Comparison of ENCODE assay signal across 20 cellular contexts in the genomic region with DNA sequence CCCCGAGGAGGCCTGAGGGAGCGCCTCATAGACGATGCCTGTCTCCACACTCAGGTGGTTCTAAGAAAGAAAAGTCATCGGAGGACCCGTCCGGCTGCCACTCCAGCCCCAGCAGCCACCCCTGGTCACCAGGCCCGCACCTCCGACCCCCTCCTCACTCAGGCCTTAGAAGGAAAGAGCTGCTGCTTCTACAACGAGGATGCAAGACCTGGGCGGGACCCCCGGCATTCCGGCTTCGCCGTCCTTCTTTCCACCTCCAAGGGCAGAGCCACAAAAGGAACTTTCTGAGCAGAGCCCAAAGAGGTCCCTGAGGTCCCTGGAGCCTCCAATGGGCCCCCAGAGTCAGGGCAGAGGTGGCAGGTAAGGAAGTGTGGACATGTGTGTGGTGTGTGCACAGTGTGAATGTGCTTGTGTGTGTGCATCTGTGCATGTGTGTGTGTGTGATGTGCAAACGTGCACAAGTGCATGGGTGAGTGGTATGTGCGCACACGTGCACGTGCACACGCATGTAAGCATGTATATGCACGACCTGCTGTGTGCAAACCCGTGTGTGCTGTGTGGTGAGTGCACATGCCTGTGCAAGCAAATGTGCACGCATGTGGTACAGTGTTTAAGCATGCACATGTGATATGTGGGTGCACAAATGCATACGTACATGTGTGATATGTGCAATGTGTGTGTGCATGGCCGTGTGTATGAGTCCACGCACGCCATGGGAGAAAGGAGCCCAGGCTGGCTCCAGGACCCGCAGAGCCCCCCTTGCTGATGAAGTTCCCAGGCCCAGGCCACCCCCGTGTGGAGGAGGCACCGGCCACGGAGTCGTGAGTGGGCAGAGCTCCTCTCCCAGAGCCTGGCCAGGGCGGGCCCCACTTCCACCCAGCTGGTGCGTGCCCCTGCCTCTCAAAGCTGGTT. TPM values are rescaled to one million over a fixed set of nuclear protein-coding genes. Genes with fewer than 3 reads are reported as not detected.
DNase-seq lines count a peak whose midpoint lies in the region; FAIRE-seq and TF ChIP-seq lines count a peak whose summit lies in the region.
"Had no signal": no experiment of that assay in that cellular context is flagged by ENCODE, and none has a peak within 500 bp of the region (broad histone marks: within the 10 kb centered on the region; RNA-seq: fewer than 3 reads in every experiment).

No MANE protein-coding gene starts in this region.

- H2AFZ ChIP-seq in H1 (ENCODE audit: low read length) (no peak overlapping the region), neural progenitor cell (replicated peaks) (no peak overlapping the region), SK-N-SH (ENCODE audit: low read depth) (no peak overlapping the region)
- H2AFZ ChIP-seq: GM23248 had no signal

- H2BK20ac ChIP-seq in H1 (ENCODE audit: low read length): peak overlapping the region; percentile 6; the same call in 1 of the 2 replicates

- peak overlapping the region; percentile 48 for H2BK5ac ChIP-seq in H1 (ENCODE audit: low read depth, low read length)

- H3F3A ChIP-seq in neural progenitor cell (ENCODE audit: low read depth) (peaks cover 22% of the 10 kb centered on the region), SK-N-SH (replicated peaks; ENCODE audit: insufficient read depth) (no peaks in the 10 kb centered on the region)

- H3K27ac ChIP-seq in WERI-Rb-1: peak overlapping the region; percentile 8; the same call in 1 of the 2 replicates
- no peak overlapping the region for H3K27ac ChIP-seq in H1 (ENCODE audit: low read depth, low read length)
- no peak overlapping the region for H3K27ac ChIP-seq in neural progenitor cell
- H3K27ac ChIP-seq in SK-N-SH (ENCODE audit: low read depth in 2 of 2, low read length in 1 of 2): no peak overlapping the region
- H3K27ac ChIP-seq: BLaER1 treated with 17β-estradiol and CSF1 and Interleukin-3, amounts not matched to agents 10 nM and 100 nM; GM23248 had no signal

- peaks cover 7% of the 10 kb centered on the region for H3K23me2 ChIP-seq in H1 (ENCODE audit: low read depth, low read length)

- TF ChIP-seq EP300 in H1 (IDR thresholded peaks at IDR 0.05; ENCODE audit: borderline replicate concordance in 1 of 2, low read depth in 2 of 2, low read length in 2 of 2): no peak
- TF ChIP-seq EP300 in SK-N-SH (IDR thresholded peaks at IDR 0.05; ENCODE audit: borderline replicate concordance in 1 of 2, low read depth in 1 of 2, low read length in 1 of 2): no peak

- H3K23ac ChIP-seq in H1 (ENCODE audit: insufficient read length): no peak overlapping the region

- no peak overlapping the region for H3K18ac ChIP-seq in H1 (ENCODE audit: extremely low read depth, low read length)

- no peak overlapping the region for H3K56ac ChIP-seq in H1 (replicated peaks; ENCODE audit: insufficient read length, low read depth, low read length)

- H3K27me3 ChIP-seq in H7 (ENCODE audit: control insufficient read depth, insufficient read depth, low read length) (peaks cover 2% of the 10 kb centered on the region; the same call in 1 of the 2 replicates), WERI-Rb-1 (ENCODE audit: insufficient read depth, low read depth, severe bottlenecking) (no peaks in the 10 kb centered on the region), H1 (replicated peaks in 1 of 4; ENCODE audit: control insufficient read depth in 3 of 4, extremely low read depth in 1 of 4, insufficient read depth in 3 of 4, low read length in 3 of 4) (peaks cover 0 to 3% (median 1%) of the 10 kb centered on the region in 4 experiments; a peak in 2 of 7 replicates), neural progenitor cell (peaks cover 11% of the 10 kb centered on the region), SK-N-SH (ENCODE audit: insufficient read depth) (peaks cover 27% of the 10 kb centered on the region; the same call in 1 of the 2 replicates)
- H3K27me3 ChIP-seq: BLaER1 treated with 17β-estradiol and CSF1 and Interleukin-3, amounts not matched to agents 10 nM and 100 nM had no signal

- no peak overlapping the region for H3K27ac Mint-ChIP-seq in neural progenitor cell
- H3K27ac Mint-ChIP-seq: CD4-positive, CD25-positive, alpha-beta regulatory T cell; H9; HFFc6 had no signal

- DNase-seq in H7 (peak; percentile 61), WERI-Rb-1 (no peak), H1 (ENCODE audit: low read depth in 1 of 2, low spot score in 2 of 2) (no peak), neural progenitor cell (ENCODE audit: low spot score) (no peak), activated gamma-delta T cell (lab: John Stamatoyannopoulos, UW) (no peak), superior temporal gyrus (ENCODE audit: extremely low spot score) (no peak), MV-4-11 (lab: John Stamatoyannopoulos, UW) (no peak), SK-N-SH (no peak)
- DNase-seq: ACHN; Calu3; CD4-positive, CD25-positive, alpha-beta regulatory T cell; DMS 273 treated with DMSO at 0.1 percent for 48 hours; GM23248; H9; HFFc6 had no signal

- H3K9ac ChIP-seq in H1 (replicated peaks in 1 of 4; ENCODE audit: extremely low read depth in 1 of 4, low read depth in 3 of 4, low read length in 3 of 4) (peak overlapping the region in 1 of 4 experiments; percentile 37; a peak in 1 of 7 replicates), neural progenitor cell (no peak overlapping the region), SK-N-SH (no peak overlapping the region)
- H3K9ac ChIP-seq: BLaER1 treated with 17β-estradiol and CSF1 and Interleukin-3, amounts not matched to agents 10 nM and 100 nM; GM23248 had no signal

- H3K4me3 ChIP-seq in H7 (ENCODE audit: insufficient read depth, low read depth, low read length) (no peak overlapping the region), WERI-Rb-1 (ENCODE audit: low read depth, low read length) (no peak overlapping the region), H1 (ENCODE audit: extremely low read depth in 1 of 4, insufficient read depth in 2 of 4, low read depth in 3 of 4, low read length in 4 of 4) (no peak overlapping the region), neural progenitor cell (no peak overlapping the region), SK-N-SH (ENCODE audit: low read depth in 2 of 2, low read length in 1 of 2) (no peak overlapping the region)
- H3K4me3 ChIP-seq: BLaER1 treated with 17β-estradiol and CSF1 and Interleukin-3, amounts not matched to agents 10 nM and 100 nM; GM23248 had no signal

- H3K79me1 ChIP-seq in H1 (ENCODE audit: low read depth, low read length): no peaks in the 10 kb centered on the region

- POLR2A ChIA-PET in H1 (lab: Charles Lee; ENCODE audit: partially characterized antibody): interaction anchor here (0.8 to 1.0 kb wide), 2 partner anchors 26 to 135 kb away, joined by 3 read pairs; no protein-coding TSS in a partner anchor
- POLR2A ChIA-PET in SK-N-SH (lab: Yijun Ruan, JAX): no interaction called here

- H3K79me2 ChIP-seq in H1 (ENCODE audit: control insufficient read depth in 1 of 2, insufficient read depth in 2 of 2, low read length in 2 of 2) (no peaks in the 10 kb centered on the region), neural progenitor cell (ENCODE audit: low read depth) (no peaks in the 10 kb centered on the region), SK-N-SH (ENCODE audit: insufficient read depth) (no peaks in the 10 kb centered on the region)

- peaks cover 7% of the 10 kb centered on the region for H3K4me1 Mint-ChIP-seq in neural progenitor cell
- H3K4me1 Mint-ChIP-seq: CD4-positive, CD25-positive, alpha-beta regulatory T cell had no signal

- no peaks in the 10 kb centered on the region for H3K9me3 Mint-ChIP-seq in neural progenitor cell
- H3K9me3 Mint-ChIP-seq: H9, HFFc6 had no signal

- TF ChIP-seq POLR2A in H1 (IDR thresholded peaks at IDR 0.05; ENCODE audit: control extremely low read depth in 1 of 2, low read depth in 2 of 2, low read length in 2 of 2): no peak

- CTCF ChIA-PET in H1 (lab: Charles Lee; ENCODE audit: partially characterized antibody) (interaction anchor here (0.5 to 3.3 kb wide), 25 partner anchors 8 to 1343 kb away, joined by 3 to 18 read pairs (median 3); no protein-coding TSS in a partner anchor), SK-N-SH (lab: Yijun Ruan, JAX) (interaction anchor here (0.6 to 1.6 kb wide), 8 partner anchors 7 to 138 kb away, joined by 3 to 5 read pairs (median 4); no protein-coding TSS in a partner anchor)

- H3K4me2 ChIP-seq in H1 (ENCODE audit: insufficient read depth in 1 of 2, low read depth in 2 of 2, low read length in 2 of 2): no peak overlapping the region
- H3K4me2 ChIP-seq in neural progenitor cell: no peak overlapping the region
- H3K4me2 ChIP-seq in SK-N-SH: no peak overlapping the region
- H3K4me2 ChIP-seq: BLaER1 treated with 17β-estradiol and CSF1 and Interleukin-3, amounts not matched to agents 10 nM and 100 nM had no signal

- H3K27me3 Mint-ChIP-seq in neural progenitor cell (ENCODE audit: insufficient read depth, low read depth): peaks cover 7% of the 10 kb centered on the region
- H3K27me3 Mint-ChIP-seq: CD4-positive, CD25-positive, alpha-beta regulatory T cell had no signal

- H3K4me1 ChIP-seq in H1 (replicated peaks in 1 of 4; ENCODE audit: control insufficient read depth in 3 of 4, insufficient read depth in 4 of 4, low read length in 3 of 4): peaks cover 3 to 39% (median 28%) of the 10 kb centered on the region in 4 experiments
- peaks cover 21% of the 10 kb centered on the region for H3K4me1 ChIP-seq in neural progenitor cell
- no peaks in the 10 kb centered on the region for H3K4me1 ChIP-seq in SK-N-SH (ENCODE audit: control insufficient read depth in 1 of 2, insufficient read depth in 2 of 2, low read depth in 1 of 2, low read length in 1 of 2)

- H3K9me2 ChIP-seq in SK-N-SH: no peaks in the 10 kb centered on the region

- peak overlapping the region; percentile 32; the same call in 1 of the 2 replicates for H2BK12ac ChIP-seq in H1 (ENCODE audit: low read depth, low read length)

- peak overlapping the region; percentile 99 for H2AK5ac ChIP-seq in H1 (ENCODE audit: low read depth, low read length)

- no peaks in the 10 kb centered on the region for H3K36me3 Mint-ChIP-seq in neural progenitor cell
- H3K36me3 Mint-ChIP-seq: CD4-positive, CD25-positive, alpha-beta regulatory T cell had no signal

- no peak overlapping the region for H2BK120ac ChIP-seq in H1 (replicated peaks; ENCODE audit: low read depth, low read length)

- H3K14ac ChIP-seq in H1 (ENCODE audit: insufficient read length): no peak overlapping the region

- H3K36me3 ChIP-seq in H7 (replicated peaks; ENCODE audit: control insufficient read depth, insufficient read depth, low read length) (no peaks in the 10 kb centered on the region), WERI-Rb-1 (0 out of 2 replicates have a peak, but pooled peaks cover under 1% of the 10 kb centered on the region), H1 (ENCODE audit: control insufficient read depth in 2 of 4, insufficient read depth in 4 of 4, low read length in 3 of 4) (no peaks in the 10 kb centered on the region), neural progenitor cell (no peaks in the 10 kb centered on the region), SK-N-SH (replicated peaks in 1 of 2; ENCODE audit: control insufficient read depth in 1 of 2, insufficient read depth in 2 of 2, low read length in 1 of 2) (no peaks in the 10 kb centered on the region)
- H3K36me3 ChIP-seq: BLaER1 treated with 17β-estradiol and CSF1 and Interleukin-3, amounts not matched to agents 10 nM and 100 nM had no signal

- 80% methylated on average over 33 of the region's 33 CpGs; no CpG with 5 or more reads in 1 of the 2 experiments for WGBS in H1 (ENCODE audit: extremely low coverage in 1 of 2, insufficient coverage in 1 of 2, insufficient read length in 1 of 2, insufficient replicate concordance in 2 of 2, low coverage in 1 of 2, low lambda C conversion rate in 2 of 2, missing lambda C conversion rate in 1 of 2), 2 experiments
- WGBS in SK-N-SH (ENCODE audit: low lambda C conversion rate): 40% methylated on average over 17 of the region's 33 CpGs

- FAIRE-seq in H1 (lab: Jason Lieb, UNC): no peak
- FAIRE-seq: GM18507 had no signal

- TF ChIP-seq RAD21 in H1 (IDR thresholded peaks at IDR 0.05 in 1 of 2, conservative IDR thresholded peaks at IDR 0.05 in 1 of 2; ENCODE audit: low read depth in 2 of 2, low read length in 2 of 2): no peak
- TF ChIP-seq RAD21 in SK-N-SH (IDR thresholded peaks at IDR 0.05; ENCODE audit: low read length): no peak

- peak overlapping the region; percentile 35 for H3K4me3 Mint-ChIP-seq in neural progenitor cell
- H3K4me3 Mint-ChIP-seq: CD4-positive, CD25-positive, alpha-beta regulatory T cell; H9; HFFc6 had no signal

- H4K91ac ChIP-seq in H1 (replicated peaks; ENCODE audit: insufficient read length, low read length): no peak overlapping the region

- H3K9me3 ChIP-seq in WERI-Rb-1 (ENCODE audit: severe bottlenecking) (no peaks in the 10 kb centered on the region), H1 (ENCODE audit: insufficient read depth in 2 of 2, low read depth in 1 of 2, low read length in 1 of 2) (no peaks in the 10 kb centered on the region), neural progenitor cell (ENCODE audit: low read depth) (no peaks in the 10 kb centered on the region), SK-N-SH (no peaks in the 10 kb centered on the region)
- H3K9me3 ChIP-seq: BLaER1 treated with 17β-estradiol and CSF1 and Interleukin-3, amounts not matched to agents 10 nM and 100 nM had no signal

- H4K20me1 ChIP-seq in H1 (replicated peaks in 1 of 2; ENCODE audit: control insufficient read depth in 1 of 2, insufficient read depth in 2 of 2, low read length in 2 of 2): no peaks in the 10 kb centered on the region
- no peaks in the 10 kb centered on the region for H4K20me1 ChIP-seq in neural progenitor cell (ENCODE audit: low read depth)
- H4K20me1 ChIP-seq in SK-N-SH (ENCODE audit: insufficient read depth): no peaks in the 10 kb centered on the region

- H4K8ac ChIP-seq in H1 (ENCODE audit: extremely low read depth, insufficient read depth, low read length): no peak overlapping the region

- no peak overlapping the region for H4K5ac ChIP-seq in H1 (ENCODE audit: insufficient read length, low read depth, low read length)

- no peak for TF ChIP-seq CTCF in WERI-Rb-1 (IDR thresholded peaks at IDR 0.05; ENCODE audit: low read depth, low read length)
- TF ChIP-seq CTCF in H1 (IDR thresholded peaks at IDR 0.05; ENCODE audit: control extremely low read depth in 1 of 3, insufficient read depth in 1 of 3, low read depth in 1 of 3, low read length in 3 of 3): no peak
- TF ChIP-seq CTCF in neural progenitor cell (IDR thresholded peaks at IDR 0.05): no peak
- no peak for TF ChIP-seq CTCF in SK-N-SH (IDR thresholded peaks at IDR 0.05)

- no peak overlapping the region for H2BK15ac ChIP-seq in H1 (ENCODE audit: low read length)

- H3K4ac ChIP-seq in H1 (replicated peaks; ENCODE audit: insufficient read length, low read depth, low read length): no peak overlapping the region

RNA-seq across cellular contexts. Expression of gene TMEM250, which starts 27.7 kb away (rescaled TPM):
- total RNA-seq in H7 (2014; rRNA removed; shearing (Covaris generic)): 50.7 and 66.1 TPM in 2 replicates
- total RNA-seq in H1 (2021; fragmentation: NEBNext Ultra II Directional; extraction: Animal tissue kit (Norgen Biotek cat#: 25700)): 34.9 and 35.3 TPM in 2 replicates
- polyA plus RNA-seq in H1 (2011; rRNA removed) (22.3 and 36.1 TPM in 2 replicates), SK-N-SH (2012; rRNA removed) (22.1 and 25.9 TPM in 2 replicates)
- polyA plus RNA-seq in H1 (2011; cell fraction: cytosol; rRNA removed): 29.7 TPM
- polyA plus RNA-seq in H1 (2011; cell fraction: nucleus; rRNA removed): 51.9 TPM
- polyA plus RNA-seq in H1 (2012, experiment 1 of 2): 27.3 to 39.7 TPM (median 36.4 TPM) in 4 replicates
- polyA plus RNA-seq in H1 (2012, experiment 2 of 2): 42.5 TPM
- 22.7 TPM for polyA plus RNA-seq in H1 (2013, experiment 1 of 2)
- polyA plus RNA-seq in H1 (2013, experiment 2 of 2): 22.4 TPM
- polyA minus RNA-seq in H1 (2011; rRNA and poly(A)+ RNA removed): 16.0 TPM in 2 replicates
- 31.0 TPM for polyA minus RNA-seq in H1 (2011; cell fraction: cytosol; rRNA and poly(A)+ RNA removed)
- polyA minus RNA-seq in H1 (2011; cell fraction: nucleus; rRNA and poly(A)+ RNA removed): 33.8 TPM
- total RNA-seq in neural progenitor cell (ENCODE audit: low replicate concordance): 16.3 and 46.2 TPM in 2 replicates
- 14.6 and 21.9 TPM in 2 replicates for polyA plus RNA-seq in SK-N-SH (2012; cell fraction: cytosol; rRNA removed)
- polyA plus RNA-seq in SK-N-SH (2012; cell fraction: nucleus; rRNA removed): 31.1 and 36.2 TPM in 2 replicates

RNA-seq across cellular contexts. Expression of gene NACC2, which starts 51.3 kb away (rescaled TPM):
- 16.6 and 19.3 TPM in 2 replicates for total RNA-seq in H7 (2014; rRNA removed; shearing (Covaris generic))
- total RNA-seq in H1 (2021; fragmentation: NEBNext Ultra II Directional; extraction: Animal tissue kit (Norgen Biotek cat#: 25700)): 13.6 and 14.0 TPM in 2 replicates
- polyA plus RNA-seq in H1 (2011; rRNA removed): 8.3 and 14.9 TPM in 2 replicates
- 10.8 TPM for polyA plus RNA-seq in H1 (2011; cell fraction: cytosol; rRNA removed)
- 16.7 TPM for polyA plus RNA-seq in H1 (2011; cell fraction: nucleus; rRNA removed)
- 6.6 to 9.5 TPM (median 8.4 TPM) in 4 replicates for polyA plus RNA-seq in H1 (2012, experiment 1 of 2)
- 5.6 TPM for polyA plus RNA-seq in H1 (2012, experiment 2 of 2)
- polyA plus RNA-seq in H1 (2013, experiment 1 of 2): 6.3 TPM
- 6.3 TPM for polyA plus RNA-seq in H1 (2013, experiment 2 of 2)
- 6.4 and 8.3 TPM in 2 replicates for polyA minus RNA-seq in H1 (2011; rRNA and poly(A)+ RNA removed)
- 12.7 TPM for polyA minus RNA-seq in H1 (2011; cell fraction: cytosol; rRNA and poly(A)+ RNA removed)
- 10.0 TPM for polyA minus RNA-seq in H1 (2011; cell fraction: nucleus; rRNA and poly(A)+ RNA removed)
- total RNA-seq in neural progenitor cell (ENCODE audit: low replicate concordance): 4.5 and 9.1 TPM in 2 replicates
- polyA plus RNA-seq in SK-N-SH (2012; rRNA removed): 18.4 and 22.1 TPM in 2 replicates
- 11.0 and 14.6 TPM in 2 replicates for polyA plus RNA-seq in SK-N-SH (2012; cell fraction: cytosol; rRNA removed)
- polyA plus RNA-seq in SK-N-SH (2012; cell fraction: nucleus; rRNA removed): 32.2 and 32.4 TPM in 2 replicates

RNA-seq across cellular contexts. Expression of gene LHX3, which starts 58.5 kb away (rescaled TPM):
- total RNA-seq in H7 (2014; rRNA removed; shearing (Covaris generic)): 0.07 TPM in 1 of 2 replicates, not detected in the other
- total RNA-seq in H1 (2021; fragmentation: NEBNext Ultra II Directional; extraction: Animal tissue kit (Norgen Biotek cat#: 25700)): not detected in 2 replicates
- 0.02 and 0.03 TPM in 2 replicates for polyA plus RNA-seq in H1 (2011; rRNA removed)
- not detected for polyA plus RNA-seq in H1 (2011; cell fraction: cytosol; rRNA removed)
- 0.20 TPM for polyA plus RNA-seq in H1 (2011; cell fraction: nucleus; rRNA removed)
- not detected in 4 replicates for polyA plus RNA-seq in H1 (2012, experiment 1 of 2)
- not detected for polyA plus RNA-seq in H1 (2012, experiment 2 of 2)
- not detected for polyA plus RNA-seq in H1 (2013, experiment 1 of 2)
- 0.02 TPM for polyA plus RNA-seq in H1 (2013, experiment 2 of 2)
- not detected in 2 replicates for polyA minus RNA-seq in H1 (2011; rRNA and poly(A)+ RNA removed)
- not detected for polyA minus RNA-seq in H1 (2011; cell fraction: cytosol; rRNA and poly(A)+ RNA removed)
- polyA minus RNA-seq in H1 (2011; cell fraction: nucleus; rRNA and poly(A)+ RNA removed): 0.30 TPM
- total RNA-seq in neural progenitor cell (ENCODE audit: low replicate concordance): not detected in 2 replicates
- not detected in 2 replicates for polyA plus RNA-seq in SK-N-SH (2012; rRNA removed)
- polyA plus RNA-seq in SK-N-SH (2012; cell fraction: cytosol; rRNA removed): not detected in 2 replicates
- 0.02 and 0.04 TPM in 2 replicates for polyA plus RNA-seq in SK-N-SH (2012; cell fraction: nucleus; rRNA removed)
- total RNA-seq: A172; Calu3; CD4-positive, CD25-positive, alpha-beta regulatory T cell; Daoy; GM23248; H9; HFFc6; HT-29 had no signal
- polyA plus RNA-seq: CD4-positive, CD25-positive, alpha-beta regulatory T cell; GM23248 had no signal
